In the genomic region with DNA sequence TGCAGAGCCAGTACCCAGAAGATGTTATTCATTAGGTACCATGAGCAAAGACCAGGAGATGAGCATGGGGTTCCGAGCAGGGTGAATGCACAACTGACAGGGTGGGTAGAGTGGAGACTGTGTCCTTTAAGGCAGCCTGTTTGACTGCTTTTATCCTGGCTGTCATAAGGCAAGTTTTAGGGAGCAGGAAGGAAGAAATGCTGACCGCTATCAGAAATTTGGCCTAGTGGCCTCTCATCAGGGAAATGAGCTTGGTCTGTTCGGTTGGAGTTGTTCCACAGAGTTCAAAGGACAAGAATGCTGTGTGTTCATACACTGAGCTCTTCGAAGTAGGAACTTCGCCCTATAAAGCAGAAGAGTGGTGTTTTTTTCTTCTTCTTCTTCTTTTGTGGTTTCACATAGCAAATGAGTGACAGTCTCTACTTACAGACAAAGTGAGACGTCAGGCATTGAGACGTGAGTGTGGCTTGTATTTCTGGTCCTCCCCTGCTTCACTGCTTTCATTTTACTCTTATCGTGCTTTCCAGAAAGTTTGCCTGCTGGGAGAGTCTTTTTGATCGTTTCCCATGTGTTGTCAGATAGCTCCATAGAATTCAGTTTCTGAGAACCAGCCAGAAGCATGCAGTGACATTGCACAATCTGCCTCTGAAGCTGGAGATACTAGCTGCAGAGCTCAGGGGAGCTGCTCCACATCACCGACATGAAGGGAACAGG, we compare ENCODE assay signal across 8 cellular contexts. TPM values are rescaled to one million over a fixed set of nuclear protein-coding genes. Genes with fewer than 3 reads are reported as not detected.
DNase-seq lines count a peak whose midpoint lies in the region; ATAC-seq and TF ChIP-seq lines count a peak whose summit lies in the region.

Gene CASS4, plus strand, starts transcription at position 502 of the 714 bp plus-strand sequence. Its CDS starts 199 bp downstream, at position 701.

- POLR2A ChIA-PET in AG04449 (lab: Yijun Ruan, JAX) = interaction anchor here (0.6 to 1.9 kb wide), 8 partner anchors 10 to 949 kb away, joined by 3 to 15 read pairs (median 4); partner anchors contain the start of gene AURKA

- peak; percentile 70 for DNase-seq in AG04449 (ENCODE audit: low read depth, low spot score)
- peak; percentile 90 for DNase-seq in NOMO-1 treated with DMSO at 0.1 percent for 48 hours (lab: John Stamatoyannopoulos, UW; ENCODE audit: unreplicated experiment)
- peak; percentile 69 for DNase-seq in central memory CD4-positive, alpha-beta T cell
- peak; percentile 28 for DNase-seq in mucosa of gallbladder (ENCODE audit: low spot score)
- no peak for DNase-seq in NCI-H2081 treated with DMSO at 0.1 percent for 48 hours (lab: John Stamatoyannopoulos, UW)

- CTCF ChIA-PET in AG04449 (lab: Yijun Ruan, JAX) = interaction anchor here (1.5 to 8.5 kb wide), 4 partner anchors 11 to 104 kb away, joined by 3 to 52 read pairs (median 12); no protein-coding TSS in a partner anchor

- ATAC-seq in GM19438 (IDR thresholded peaks at IDR 0.05; ENCODE audit: low read depth, unreplicated experiment) (peak; percentile 78), HG03025 (IDR thresholded peaks at IDR 0.05; ENCODE audit: low FRiP score, unreplicated experiment) (no peak), GM18517 (IDR thresholded peaks at IDR 0.05; ENCODE audit: unreplicated experiment) (no peak)

- TF ChIP-seq CTCF in AG04449 (IDR thresholded peaks at IDR 0.05; ENCODE audit: insufficient read depth, low read length, missing control alignments) = no peak

- H3K4me3 ChIP-seq in AG04449 (ENCODE audit: low read depth, low read length) = peak within 1 kb of the TSS; percentile 58

RNA-seq across cellular contexts. Expression of gene CASS4, which starts in this region (rescaled TPM):
- 2.0 TPM for total RNA-seq in mucosa of gallbladder
